1 cellular context compared by ENCODE assay signal in genomic region chr2:192535956-192536685, GRCh38.
TF ChIP-seq lines count a peak whose summit lies in the region.

No MANE protein-coding gene starts in this region.

TF ChIP-seq in SK-N-SH treated with all-trans-retinoic acid at 6 μM for 48 hours, 23 proteins besides CTCF, POLR2A, EP300 and RAD21 (continued from another document):
- TF ChIP-seq, protein P1, sequence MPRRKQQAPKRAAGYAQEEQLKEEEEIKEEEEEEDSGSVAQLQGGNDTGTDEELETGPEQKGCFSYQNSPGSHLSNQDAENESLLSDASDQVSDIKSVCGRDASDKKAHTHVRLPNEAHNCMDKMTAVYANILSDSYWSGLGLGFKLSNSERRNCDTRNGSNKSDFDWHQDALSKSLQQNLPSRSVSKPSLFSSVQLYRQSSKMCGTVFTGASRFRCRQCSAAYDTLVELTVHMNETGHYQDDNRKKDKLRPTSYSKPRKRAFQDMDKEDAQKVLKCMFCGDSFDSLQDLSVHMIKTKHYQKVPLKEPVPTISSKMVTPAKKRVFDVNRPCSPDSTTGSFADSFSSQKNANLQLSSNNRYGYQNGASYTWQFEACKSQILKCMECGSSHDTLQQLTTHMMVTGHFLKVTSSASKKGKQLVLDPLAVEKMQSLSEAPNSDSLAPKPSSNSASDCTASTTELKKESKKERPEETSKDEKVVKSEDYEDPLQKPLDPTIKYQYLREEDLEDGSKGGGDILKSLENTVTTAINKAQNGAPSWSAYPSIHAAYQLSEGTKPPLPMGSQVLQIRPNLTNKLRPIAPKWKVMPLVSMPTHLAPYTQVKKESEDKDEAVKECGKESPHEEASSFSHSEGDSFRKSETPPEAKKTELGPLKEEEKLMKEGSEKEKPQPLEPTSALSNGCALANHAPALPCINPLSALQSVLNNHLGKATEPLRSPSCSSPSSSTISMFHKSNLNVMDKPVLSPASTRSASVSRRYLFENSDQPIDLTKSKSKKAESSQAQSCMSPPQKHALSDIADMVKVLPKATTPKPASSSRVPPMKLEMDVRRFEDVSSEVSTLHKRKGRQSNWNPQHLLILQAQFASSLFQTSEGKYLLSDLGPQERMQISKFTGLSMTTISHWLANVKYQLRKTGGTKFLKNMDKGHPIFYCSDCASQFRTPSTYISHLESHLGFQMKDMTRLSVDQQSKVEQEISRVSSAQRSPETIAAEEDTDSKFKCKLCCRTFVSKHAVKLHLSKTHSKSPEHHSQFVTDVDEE (CRISPR knock-in tag; IDR thresholded peaks at IDR 0.05), result no peak
- TF ChIP-seq ISL1 (CRISPR knock-in tag; IDR thresholded peaks at IDR 0.05), result peak; percentile 88
- TF ChIP-seq TCF4 (CRISPR knock-in tag; IDR thresholded peaks at IDR 0.05; ENCODE audit: borderline replicate concordance), result 0 out of 2 replicates have a peak, but pooled peaks have one; percentile 66
- TF ChIP-seq, protein P2, sequence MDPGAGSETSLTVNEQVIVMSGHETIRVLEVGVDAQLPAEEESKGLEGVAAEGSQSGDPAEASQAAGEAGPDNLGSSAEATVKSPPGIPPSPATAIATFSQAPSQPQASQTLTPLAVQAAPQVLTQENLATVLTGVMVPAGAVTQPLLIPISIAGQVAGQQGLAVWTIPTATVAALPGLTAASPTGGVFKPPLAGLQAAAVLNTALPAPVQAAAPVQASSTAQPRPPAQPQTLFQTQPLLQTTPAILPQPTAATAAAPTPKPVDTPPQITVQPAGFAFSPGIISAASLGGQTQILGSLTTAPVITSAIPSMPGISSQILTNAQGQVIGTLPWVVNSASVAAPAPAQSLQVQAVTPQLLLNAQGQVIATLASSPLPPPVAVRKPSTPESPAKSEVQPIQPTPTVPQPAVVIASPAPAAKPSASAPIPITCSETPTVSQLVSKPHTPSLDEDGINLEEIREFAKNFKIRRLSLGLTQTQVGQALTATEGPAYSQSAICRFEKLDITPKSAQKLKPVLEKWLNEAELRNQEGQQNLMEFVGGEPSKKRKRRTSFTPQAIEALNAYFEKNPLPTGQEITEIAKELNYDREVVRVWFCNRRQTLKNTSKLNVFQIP (CRISPR knock-in tag; IDR thresholded peaks at IDR 0.05; ENCODE audit: borderline replicate concordance, low read depth), result no peak
TF ChIP-seq in SK-N-SH treated with all-trans-retinoic acid at 6 μM for 48 hours: peak in this region for 3.
